19 cellular contexts compared by ENCODE assay signal in the genomic region with DNA sequence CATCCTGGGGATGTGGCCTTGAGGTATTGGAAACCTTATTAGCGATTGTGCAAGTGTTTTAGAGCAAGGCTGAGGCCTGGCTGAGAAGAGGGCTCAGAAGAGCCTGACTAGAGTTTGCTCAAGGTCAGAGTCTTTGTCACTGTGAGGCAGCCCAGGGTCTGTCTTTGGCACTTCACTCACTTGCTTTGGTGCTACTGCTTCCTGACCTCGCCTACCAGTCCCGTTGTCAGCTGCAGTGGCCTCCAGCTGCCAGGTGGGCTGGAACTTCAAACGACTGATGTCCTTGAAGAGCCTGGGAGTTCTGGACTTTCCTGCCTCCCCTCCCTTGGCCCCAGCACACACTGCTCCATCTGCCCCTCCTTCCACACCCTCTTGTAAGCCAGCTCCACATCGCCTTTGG.
DNase-seq lines count a peak whose midpoint lies in the region; ATAC-seq and TF ChIP-seq lines count a peak whose summit lies in the region.
"Had no signal": no experiment of that assay in that cellular context is flagged by ENCODE, and none has a peak within 500 bp of the region (broad histone marks: within the 10 kb centered on the region; RNA-seq: fewer than 3 reads in every experiment).

No MANE protein-coding gene starts in this region.

- H3K79me2 ChIP-seq in GM23338 (replicated peaks; ENCODE audit: insufficient read depth) (no peaks in the 10 kb centered on the region), neural progenitor cell (ENCODE audit: low read depth) (no peaks in the 10 kb centered on the region)

- H3K9me3 Mint-ChIP-seq in GM23338, result no peaks in the 10 kb centered on the region
- H3K9me3 Mint-ChIP-seq in T-cell, result no peaks in the 10 kb centered on the region
- H3K9me3 Mint-ChIP-seq in neural progenitor cell, result peaks cover 2% of the 10 kb centered on the region
- H3K9me3 Mint-ChIP-seq in naive thymus-derived CD8-positive, alpha-beta T cell, result no peaks in the 10 kb centered on the region
- H3K9me3 Mint-ChIP-seq: brain; stimulated activated memory B cell treated with anti-CD40 and anti-IgM and Interleukin-4, amounts not matched to agents 10 μg/mL and 1 μg/mL and 100 μg/mL, for 72 hours; type B pancreatic cell had no signal

- H3K27me3 Mint-ChIP-seq in GM23338 (ENCODE audit: insufficient read depth, low read depth, poor library complexity), result no peaks in the 10 kb centered on the region
- H3K27me3 Mint-ChIP-seq in T-cell, result no peaks in the 10 kb centered on the region
- peaks cover 5% of the 10 kb centered on the region for H3K27me3 Mint-ChIP-seq in neural progenitor cell (ENCODE audit: insufficient read depth, low read depth)
- no peaks in the 10 kb centered on the region for H3K27me3 Mint-ChIP-seq in naive thymus-derived CD8-positive, alpha-beta T cell
- H3K27me3 Mint-ChIP-seq: activated naive CD8-positive, alpha-beta T cell; B cell; brain; stimulated activated memory B cell treated with anti-CD40 and anti-IgM and Interleukin-4, amounts not matched to agents 10 μg/mL and 1 μg/mL and 100 μg/mL, for 72 hours; type B pancreatic cell had no signal

- peaks cover 4% of the 10 kb centered on the region; the same call in 1 of the 2 replicates for H3K9me2 ChIP-seq in GM23338 (ENCODE audit: insufficient read depth)

- H4K20me1 ChIP-seq in BLaER1, result no peaks in the 10 kb centered on the region
- no peaks in the 10 kb centered on the region for H4K20me1 ChIP-seq in GM23338 (replicated peaks; ENCODE audit: insufficient read depth)
- H4K20me1 ChIP-seq in neural progenitor cell (ENCODE audit: low read depth), result no peaks in the 10 kb centered on the region

- no peaks in the 10 kb centered on the region for H3K27me3 ChIP-seq in BLaER1
- H3K27me3 ChIP-seq in GM23338 (ENCODE audit: insufficient read depth), result no peaks in the 10 kb centered on the region
- no peaks in the 10 kb centered on the region for H3K27me3 ChIP-seq in neural progenitor cell
- H3K27me3 ChIP-seq: heart left ventricle had no signal

- H3K4me3 Mint-ChIP-seq in GM23338 (no peak overlapping the region), T-cell (no peak overlapping the region), neural progenitor cell (no peak overlapping the region)
- no peak overlapping the region for H3K4me3 Mint-ChIP-seq in naive thymus-derived CD8-positive, alpha-beta T cell
- H3K4me3 Mint-ChIP-seq: activated naive CD8-positive, alpha-beta T cell; B cell; brain; stimulated activated memory B cell treated with anti-CD40 and anti-IgM and Interleukin-4, amounts not matched to agents 10 μg/mL and 1 μg/mL and 100 μg/mL, for 72 hours; type B pancreatic cell had no signal

- H3K36me3 Mint-ChIP-seq in GM23338 (ENCODE audit: low read depth) (no peaks in the 10 kb centered on the region), T-cell (no peaks in the 10 kb centered on the region), neural progenitor cell (no peaks in the 10 kb centered on the region)
- no peaks in the 10 kb centered on the region for H3K36me3 Mint-ChIP-seq in naive thymus-derived CD8-positive, alpha-beta T cell
- H3K36me3 Mint-ChIP-seq: activated naive CD8-positive, alpha-beta T cell; brain; stimulated activated memory B cell treated with anti-CD40 and anti-IgM and Interleukin-4, amounts not matched to agents 10 μg/mL and 1 μg/mL and 100 μg/mL, for 72 hours; type B pancreatic cell had no signal

- peak overlapping the region; percentile 70 for H3K4me2 ChIP-seq in BLaER1
- no peak overlapping the region for H3K4me2 ChIP-seq in GM23338
- no peak overlapping the region for H3K4me2 ChIP-seq in neural progenitor cell

- CTCF ChIA-PET in T-cell (lab: Charles Lee), result no interaction called here

- POLR2A ChIA-PET in T-cell (lab: Charles Lee), result no interaction called here
- POLR2A ChIA-PET in naive thymus-derived CD8-positive, alpha-beta T cell (lab: Charles Lee), result no interaction called here

- DNase-seq in GM23338 (ENCODE audit: low spot score), result no peak
- no peak for DNase-seq in T-cell
- no peak for DNase-seq in neural progenitor cell (ENCODE audit: low spot score)
- no peak for DNase-seq in naive thymus-derived CD8-positive, alpha-beta T cell
- no peak for DNase-seq in retina
- DNase-seq in GM19240 (ENCODE audit: insufficient read length, low spot score), result no peak
- DNase-seq: activated CD8-positive, alpha-beta memory T cell treated with anti-CD3 and anti-CD28 coated beads for 24 hours; Calu3; heart left ventricle; left ventricle myocardium inferior; NCI-H1694 treated with DMSO at 0.1 percent for 48 hours; SW 1271 had no signal

- TF ChIP-seq CTCF in GM23338 (conservative IDR thresholded peaks at IDR 0.05; ENCODE audit: low read depth in 2 of 2), result no peak
- no peak for TF ChIP-seq CTCF in neural progenitor cell (IDR thresholded peaks at IDR 0.05)

- H3K27ac Mint-ChIP-seq in GM23338, result no peak overlapping the region
- H3K27ac Mint-ChIP-seq in T-cell, result peak overlapping the region; percentile 32 to 54
- peak overlapping the region; percentile 38 for H3K27ac Mint-ChIP-seq in neural progenitor cell
- peak overlapping the region in 2 of 10 donors; percentile 16 to 46 for H3K27ac Mint-ChIP-seq in naive thymus-derived CD8-positive, alpha-beta T cell
- H3K27ac Mint-ChIP-seq: activated naive CD8-positive, alpha-beta T cell; B cell; brain; type B pancreatic cell had no signal

- H3K4me1 Mint-ChIP-seq in GM23338, result peaks cover 17% of the 10 kb centered on the region
- peaks cover 18 to 36% (median 30%) of the 10 kb centered on the region in 3 donors for H3K4me1 Mint-ChIP-seq in T-cell
- peaks cover 13% of the 10 kb centered on the region for H3K4me1 Mint-ChIP-seq in neural progenitor cell
- H3K4me1 Mint-ChIP-seq in naive thymus-derived CD8-positive, alpha-beta T cell, result peaks cover 6 to 26% (median 15%) of the 10 kb centered on the region in 4 donors

- H2AFZ ChIP-seq in GM23338 (peak overlapping the region; percentile 47), neural progenitor cell (replicated peaks) (no peak overlapping the region)

- H3K27ac ChIP-seq in BLaER1 (peak overlapping the region; percentile 54), GM23338 (ENCODE audit: low read depth) (no peak overlapping the region), neural progenitor cell (no peak overlapping the region)
- H3K27ac ChIP-seq: VCaP had no signal

- H3K9me3 ChIP-seq in BLaER1 (no peaks in the 10 kb centered on the region), neural progenitor cell (ENCODE audit: low read depth) (no peaks in the 10 kb centered on the region)
- H3K9me3 ChIP-seq: heart left ventricle, left ventricle myocardium inferior had no signal

- H3K4me3 ChIP-seq in BLaER1 (no peak overlapping the region), GM23338 (no peak overlapping the region), neural progenitor cell (no peak overlapping the region)
- H3K4me3 ChIP-seq: heart left ventricle, left ventricle myocardium inferior had no signal

- no peaks in the 10 kb centered on the region for H3F3A ChIP-seq in GM23338 (replicated peaks; ENCODE audit: low read depth)
- peaks cover 4% of the 10 kb centered on the region for H3F3A ChIP-seq in neural progenitor cell (ENCODE audit: low read depth)

- H3K9ac ChIP-seq in BLaER1 (no peak overlapping the region), neural progenitor cell (no peak overlapping the region)

- H3K36me3 ChIP-seq in BLaER1 (no peaks in the 10 kb centered on the region), GM23338 (ENCODE audit: insufficient read depth) (no peaks in the 10 kb centered on the region), neural progenitor cell (no peaks in the 10 kb centered on the region)
- H3K36me3 ChIP-seq: heart left ventricle, left ventricle myocardium inferior had no signal

- ATAC-seq in GM23338 (no peak), T-cell (replicated peaks in 1 of 4) (no peak)
- ATAC-seq in naive thymus-derived CD8-positive, alpha-beta T cell, result no peak
- ATAC-seq: heart left ventricle; stimulated activated memory B cell treated with anti-CD40 and anti-IgM and Interleukin-4, amounts not matched to agents 10 μg/mL and 1 μg/mL and 100 μg/mL, for 72 hours had no signal

- H3K4me1 ChIP-seq in BLaER1 (peaks cover 46% of the 10 kb centered on the region), GM23338 (ENCODE audit: insufficient read depth) (peaks cover 12% of the 10 kb centered on the region), neural progenitor cell (peaks cover 19% of the 10 kb centered on the region)

TF ChIP-seq in GM23338, 12 proteins besides CTCF, POLR2A, EP300 and RAD21 (continues in another document):
- TF ChIP-seq POLR2AphosphoS5 (IDR thresholded peaks at IDR 0.05; ENCODE audit: low read depth) (no peak), EZH2phosphoT487 (IDR thresholded peaks at IDR 0.05; ENCODE audit: unreplicated experiment) (no peak), JUNB (IDR thresholded peaks at IDR 0.05; ENCODE audit: unreplicated experiment) (no peak), CREB1 (CRISPR knock-in tag; IDR thresholded peaks at IDR 0.05; ENCODE audit: low read depth) (no peak), ZNF331 (CRISPR knock-in tag; IDR thresholded peaks at IDR 0.05; ENCODE audit: low read depth) (no peak)
- TF ChIP-seq, protein P1, sequence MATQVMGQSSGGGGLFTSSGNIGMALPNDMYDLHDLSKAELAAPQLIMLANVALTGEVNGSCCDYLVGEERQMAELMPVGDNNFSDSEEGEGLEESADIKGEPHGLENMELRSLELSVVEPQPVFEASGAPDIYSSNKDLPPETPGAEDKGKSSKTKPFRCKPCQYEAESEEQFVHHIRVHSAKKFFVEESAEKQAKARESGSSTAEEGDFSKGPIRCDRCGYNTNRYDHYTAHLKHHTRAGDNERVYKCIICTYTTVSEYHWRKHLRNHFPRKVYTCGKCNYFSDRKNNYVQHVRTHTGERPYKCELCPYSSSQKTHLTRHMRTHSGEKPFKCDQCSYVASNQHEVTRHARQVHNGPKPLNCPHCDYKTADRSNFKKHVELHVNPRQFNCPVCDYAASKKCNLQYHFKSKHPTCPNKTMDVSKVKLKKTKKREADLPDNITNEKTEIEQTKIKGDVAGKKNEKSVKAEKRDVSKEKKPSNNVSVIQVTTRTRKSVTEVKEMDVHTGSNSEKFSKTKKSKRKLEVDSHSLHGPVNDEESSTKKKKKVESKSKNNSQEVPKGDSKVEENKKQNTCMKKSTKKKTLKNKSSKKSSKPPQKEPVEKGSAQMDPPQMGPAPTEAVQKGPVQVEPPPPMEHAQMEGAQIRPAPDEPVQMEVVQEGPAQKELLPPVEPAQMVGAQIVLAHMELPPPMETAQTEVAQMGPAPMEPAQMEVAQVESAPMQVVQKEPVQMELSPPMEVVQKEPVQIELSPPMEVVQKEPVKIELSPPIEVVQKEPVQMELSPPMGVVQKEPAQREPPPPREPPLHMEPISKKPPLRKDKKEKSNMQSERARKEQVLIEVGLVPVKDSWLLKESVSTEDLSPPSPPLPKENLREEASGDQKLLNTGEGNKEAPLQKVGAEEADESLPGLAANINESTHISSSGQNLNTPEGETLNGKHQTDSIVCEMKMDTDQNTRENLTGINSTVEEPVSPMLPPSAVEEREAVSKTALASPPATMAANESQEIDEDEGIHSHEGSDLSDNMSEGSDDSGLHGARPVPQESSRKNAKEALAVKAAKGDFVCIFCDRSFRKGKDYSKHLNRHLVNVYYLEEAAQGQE (IDR thresholded peaks at IDR 0.05; ENCODE audit: unreplicated experiment), result no peak
